In the genomic region with DNA sequence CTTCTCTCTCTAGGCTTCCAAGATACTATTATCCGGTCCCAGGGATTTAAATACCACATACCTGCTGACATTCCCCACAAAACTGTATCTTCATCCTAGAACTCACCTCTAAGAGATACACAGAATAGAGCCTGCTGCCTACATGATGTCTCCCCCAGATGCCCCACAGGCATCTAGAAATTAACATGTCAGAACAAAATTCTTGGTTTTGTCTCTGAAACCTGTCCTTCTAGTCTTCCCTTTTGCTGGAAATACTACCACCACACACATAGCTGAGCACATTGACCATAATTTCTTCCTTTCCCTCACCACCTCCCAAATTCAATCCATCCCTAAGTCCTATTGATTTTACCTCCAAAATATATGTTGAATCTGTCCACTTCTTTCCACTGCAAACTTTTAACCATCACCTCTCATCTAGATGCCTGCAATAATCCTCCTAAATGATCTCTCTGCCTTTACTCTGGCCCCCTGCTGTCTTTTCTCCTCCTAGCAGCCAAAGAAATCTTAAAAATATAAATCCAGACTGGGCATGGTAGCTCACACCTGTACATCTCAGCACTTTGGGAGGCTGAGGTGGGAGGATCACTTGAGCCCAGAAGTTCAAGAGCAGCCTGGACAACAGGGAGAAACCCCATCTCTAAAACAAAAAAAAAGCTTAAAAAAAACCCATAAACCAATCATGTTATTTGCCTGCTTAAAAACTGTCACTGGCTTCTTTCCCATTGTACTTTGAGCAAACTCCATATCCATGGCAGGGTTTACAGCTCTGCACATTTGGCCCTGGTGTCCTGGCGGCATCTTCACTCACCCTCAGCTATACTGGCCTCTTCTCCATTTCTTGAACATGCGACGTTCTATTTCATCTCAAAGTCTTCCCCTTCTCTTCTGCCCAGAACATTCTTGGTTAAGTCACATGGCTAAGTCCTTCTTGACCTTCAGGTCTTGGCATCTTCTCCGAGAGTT, we compare ENCODE assay signal across 1 cellular context.
TF ChIP-seq lines count a peak whose summit lies in the region.

No MANE protein-coding gene starts in this region.

TF ChIP-seq in GM12878, 131 proteins besides CTCF, POLR2A, EP300 and RAD21:
- TF ChIP-seq SMC3 (IDR thresholded peaks at IDR 0.05; ENCODE audit: borderline replicate concordance, low read length): peak; percentile 57; the same call in 1 of the 2 replicates
- TF ChIP-seq, protein P1, sequence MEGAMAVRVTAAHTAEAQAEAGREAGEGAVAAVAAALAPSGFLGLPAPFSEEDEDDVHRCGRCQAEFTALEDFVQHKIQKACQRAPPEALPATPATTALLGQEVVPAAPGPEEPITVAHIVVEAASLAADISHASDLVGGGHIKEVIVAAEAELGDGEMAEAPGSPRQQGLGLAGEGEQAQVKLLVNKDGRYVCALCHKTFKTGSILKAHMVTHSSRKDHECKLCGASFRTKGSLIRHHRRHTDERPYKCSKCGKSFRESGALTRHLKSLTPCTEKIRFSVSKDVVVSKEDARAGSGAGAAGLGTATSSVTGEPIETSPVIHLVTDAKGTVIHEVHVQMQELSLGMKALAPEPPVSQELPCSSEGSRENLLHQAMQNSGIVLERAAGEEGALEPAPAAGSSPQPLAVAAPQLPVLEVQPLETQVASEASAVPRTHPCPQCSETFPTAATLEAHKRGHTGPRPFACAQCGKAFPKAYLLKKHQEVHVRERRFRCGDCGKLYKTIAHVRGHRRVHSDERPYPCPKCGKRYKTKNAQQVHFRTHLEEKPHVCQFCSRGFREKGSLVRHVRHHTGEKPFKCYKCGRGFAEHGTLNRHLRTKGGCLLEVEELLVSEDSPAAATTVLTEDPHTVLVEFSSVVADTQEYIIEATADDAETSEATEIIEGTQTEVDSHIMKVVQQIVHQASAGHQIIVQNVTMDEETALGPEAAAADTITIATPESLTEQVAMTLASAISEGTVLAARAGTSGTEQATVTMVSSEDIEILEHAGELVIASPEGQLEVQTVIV (IDR thresholded peaks at IDR 0.05; ENCODE audit: borderline replicate concordance, partially characterized antibody): no peak
